9 cellular contexts compared by ENCODE assay signal in the genomic region with DNA sequence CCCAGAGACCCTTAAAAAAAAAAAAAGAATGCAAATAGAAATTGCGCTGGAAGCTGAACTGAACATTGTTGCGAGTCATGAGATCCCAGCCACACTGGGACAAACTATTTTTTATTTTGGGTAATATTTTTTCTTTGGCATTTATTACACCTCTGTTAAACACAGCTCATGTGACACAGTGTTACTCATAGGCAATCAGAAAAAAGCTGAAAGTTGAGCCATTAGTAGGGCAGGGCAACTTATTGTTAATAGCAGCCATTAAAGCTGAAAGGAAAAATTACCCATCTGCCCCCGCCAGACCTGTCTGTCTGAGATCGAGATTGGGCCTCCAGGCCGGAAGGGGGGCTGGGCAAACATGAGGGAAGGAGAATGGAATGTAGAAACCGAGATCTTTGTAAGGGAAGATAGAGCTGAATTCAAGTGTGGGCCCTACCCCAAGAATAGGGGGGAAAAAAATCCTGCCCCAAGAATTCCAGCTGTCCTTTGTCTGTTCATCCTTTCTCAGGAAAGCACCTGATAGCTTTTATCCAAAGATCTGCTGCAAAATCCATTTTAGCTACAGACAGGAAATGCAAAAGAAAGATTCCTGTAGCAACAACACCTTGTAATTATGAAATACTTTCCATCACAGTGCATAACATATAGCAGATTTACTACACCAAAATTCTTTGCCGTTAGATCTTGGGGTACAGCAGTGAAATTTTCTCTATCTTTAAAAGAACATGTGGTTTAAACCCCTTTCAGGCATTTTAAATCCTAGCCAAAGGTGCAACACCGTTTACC.
DNase-seq lines count a peak whose midpoint lies in the region; ATAC-seq and TF ChIP-seq lines count a peak whose summit lies in the region.
"Had no signal": no experiment of that assay in that cellular context is flagged by ENCODE, and none has a peak within 500 bp of the region (broad histone marks: within the 10 kb centered on the region; RNA-seq: fewer than 3 reads in every experiment).

No MANE protein-coding gene starts in this region.

- H3K27ac Mint-ChIP-seq in T-helper 2 cell treated with Interferon-gamma antibody and Interleukin-4, amounts not matched to agents 5 μg/mL and 100 μg/mL, for 36 hours, result no peak overlapping the region
- H3K27ac Mint-ChIP-seq in CD4-positive, alpha-beta T cell, result no peak overlapping the region

- WGBS in right cardiac atrium, result 43% methylated on average over 8 of the region's 8 CpGs

- no peak overlapping the region for H3K4me3 Mint-ChIP-seq in T-helper 2 cell treated with Interferon-gamma antibody and Interleukin-4, amounts not matched to agents 5 μg/mL and 100 μg/mL, for 36 hours
- H3K4me3 Mint-ChIP-seq in CD4-positive, alpha-beta T cell, result no peak overlapping the region

- ATAC-seq in right cardiac atrium, result no peak
- no peak for ATAC-seq in GM21515 (IDR thresholded peaks at IDR 0.05; ENCODE audit: unreplicated experiment)
- no peak for ATAC-seq in CD4-positive, alpha-beta T cell (ENCODE audit: poor library complexity)

- H3K27me3 Mint-ChIP-seq in T-helper 2 cell treated with Interferon-gamma antibody and Interleukin-4, amounts not matched to agents 5 μg/mL and 100 μg/mL, for 36 hours (ENCODE audit: low read depth), result no peaks in the 10 kb centered on the region
- H3K27me3 Mint-ChIP-seq in CD4-positive, alpha-beta T cell, result no peaks in the 10 kb centered on the region

- peak overlapping the region; percentile 4; the same call in 1 of the 2 replicates for H3K4me3 ChIP-seq in WI38 (ENCODE audit: low read depth, low read length)
- no peak overlapping the region for H3K4me3 ChIP-seq in right cardiac atrium (ENCODE audit: low read length)
- H3K4me3 ChIP-seq in subcutaneous abdominal adipose tissue (ENCODE audit: low read depth in 1 of 5, low read length in 5 of 5), result no peak overlapping the region

- H3K9me3 Mint-ChIP-seq in T-helper 2 cell treated with Interferon-gamma antibody and Interleukin-4, amounts not matched to agents 5 μg/mL and 100 μg/mL, for 36 hours, result no peaks in the 10 kb centered on the region
- no peaks in the 10 kb centered on the region for H3K9me3 Mint-ChIP-seq in CD4-positive, alpha-beta T cell

- POLR2A ChIA-PET in CD4-positive, alpha-beta T cell (lab: Charles Lee), result interaction anchor here (0.7 kb wide), 1 partner anchor 16 kb away, joined by 3 read pairs; no protein-coding TSS in a partner anchor

- H3K4me1 ChIP-seq in right cardiac atrium (ENCODE audit: control insufficient read depth, insufficient read depth, low read length), result peaks cover 39% of the 10 kb centered on the region
- H3K4me1 ChIP-seq in subcutaneous abdominal adipose tissue (ENCODE audit: control insufficient read depth in 5 of 5, insufficient read depth in 5 of 5, low read length in 5 of 5), result peaks cover 0 to 59% (median 51%) of the 10 kb centered on the region in 5 donors

- peak; percentile 42 for DNase-seq in HT1080 (ENCODE audit: low read depth)
- peak in 1 of 3 donors; percentile 50 for DNase-seq in right cardiac atrium
- DNase-seq in T-helper 2 cell treated with Interferon-gamma antibody and Interleukin-4, amounts not matched to agents 5 μg/mL and 100 μg/mL, for 36 hours (ENCODE audit: low spot score), result no peak
- DNase-seq in CD4-positive, alpha-beta T cell, result no peak
- DNase-seq in mucosa of gallbladder (ENCODE audit: low spot score), result no peak
- DNase-seq: activated naive CD4-positive, alpha-beta T cell treated with Interleukin-2 at 50 U/mL for 16 hours had no signal

- no peaks in the 10 kb centered on the region for H3K36me3 Mint-ChIP-seq in T-helper 2 cell treated with Interferon-gamma antibody and Interleukin-4, amounts not matched to agents 5 μg/mL and 100 μg/mL, for 36 hours (ENCODE audit: low read depth)
- H3K36me3 Mint-ChIP-seq in CD4-positive, alpha-beta T cell (ENCODE audit: low read depth), result no peaks in the 10 kb centered on the region

- intact Hi-C loops in right cardiac atrium (cut with DNase I), result loop anchor here in 1 of 4 donors (10.0 kb wide), 1 partner anchor 57 kb away; no protein-coding TSS in a partner anchor
- intact Hi-C loops in CD4-positive, alpha-beta T cell (cut with DNase I, micrococcal nuclease), result no loop called here

- H3K9ac ChIP-seq in subcutaneous abdominal adipose tissue (ENCODE audit: low read length in 5 of 5), result peak overlapping the region in 2 of 5 donors; percentile 21 to 31

- H3K4me1 Mint-ChIP-seq in T-helper 2 cell treated with Interferon-gamma antibody and Interleukin-4, amounts not matched to agents 5 μg/mL and 100 μg/mL, for 36 hours (ENCODE audit: low read depth), result no peaks in the 10 kb centered on the region
- H3K4me1 Mint-ChIP-seq in CD4-positive, alpha-beta T cell (ENCODE audit: low read depth), result no peaks in the 10 kb centered on the region

- H3K27ac ChIP-seq in right cardiac atrium (ENCODE audit: low read length) (peak overlapping the region; percentile 77), subcutaneous abdominal adipose tissue (ENCODE audit: low read depth, low read length) (peak overlapping the region; percentile 69)
- no peak overlapping the region for H3K27ac ChIP-seq in CD4-positive, alpha-beta T cell (ENCODE audit: low read depth, low read length)

- TF ChIP-seq CTCF in WI38 (IDR thresholded peaks at IDR 0.05; ENCODE audit: low read depth, low read length), result no peak
- TF ChIP-seq CTCF in CD4-positive, alpha-beta T cell (IDR thresholded peaks at IDR 0.05), result no peak

- no peaks in the 10 kb centered on the region for H3K36me3 ChIP-seq in subcutaneous abdominal adipose tissue (ENCODE audit: control insufficient read depth in 5 of 5, insufficient read depth in 5 of 5, low read length in 5 of 5)

- H3K27me3 ChIP-seq in right cardiac atrium (ENCODE audit: control insufficient read depth, insufficient read depth) (no peaks in the 10 kb centered on the region), subcutaneous abdominal adipose tissue (ENCODE audit: control insufficient read depth in 5 of 5, insufficient read depth in 4 of 5, low read length in 5 of 5) (no peaks in the 10 kb centered on the region)
- no peaks in the 10 kb centered on the region for H3K27me3 ChIP-seq in CD4-positive, alpha-beta T cell (ENCODE audit: control insufficient read depth, insufficient read depth, low read length)

- CTCF ChIA-PET in CD4-positive, alpha-beta T cell (lab: Charles Lee), result no interaction called here

- H3K9me3 ChIP-seq in right cardiac atrium (ENCODE audit: control insufficient read depth, low read length) (no peaks in the 10 kb centered on the region), subcutaneous abdominal adipose tissue (ENCODE audit: control insufficient read depth in 5 of 5, low read length in 5 of 5) (no peaks in the 10 kb centered on the region)
- no peaks in the 10 kb centered on the region for H3K9me3 ChIP-seq in CD4-positive, alpha-beta T cell (ENCODE audit: control insufficient read depth, low read length)
